Comparison of ENCODE assay signal across 17 cellular contexts in genomic region chr5:150230842-150231241, GRCh38. TPM values are rescaled to one million over a fixed set of nuclear protein-coding genes. Genes with fewer than 3 reads are reported as not detected.
DNase-seq lines count a peak whose midpoint lies in the region; ATAC-seq and TF ChIP-seq lines count a peak whose summit lies in the region.
"Had no signal": no experiment of that assay in that cellular context is flagged by ENCODE, and none has a peak within 500 bp of the region (broad histone marks: within the 10 kb centered on the region; RNA-seq: fewer than 3 reads in every experiment).

No MANE protein-coding gene starts in this region.

- TF ChIP-seq CTCF in natural killer cell (IDR thresholded peaks at IDR 0.05) (no peak), neural progenitor cell (IDR thresholded peaks at IDR 0.05) (no peak), vagina (IDR thresholded peaks at IDR 0.05) (no peak)

- H3K27me3 ChIP-seq in neural progenitor cell, result no peaks in the 10 kb centered on the region
- H3K27me3 ChIP-seq in vagina, result no peaks in the 10 kb centered on the region
- H3K27me3 ChIP-seq: BLaER1 had no signal

- H3K27ac Mint-ChIP-seq in natural killer cell treated with Interleukin-12 subunit alpha and Interleukin-12 subunit beta and Interleukin-15 and Interleukin-18, amount 100 ng/mL, for 72 hours, result no peak overlapping the region
- no peak overlapping the region for H3K27ac Mint-ChIP-seq in natural killer cell
- peak overlapping the region; percentile 15 for H3K27ac Mint-ChIP-seq in neural progenitor cell
- H3K27ac Mint-ChIP-seq: CD8-positive, alpha-beta memory T cell; HFFc6 had no signal

- no peaks in the 10 kb centered on the region for H3K27me3 Mint-ChIP-seq in natural killer cell treated with Interleukin-12 subunit alpha and Interleukin-12 subunit beta and Interleukin-15 and Interleukin-18, amount 100 ng/mL, for 72 hours
- H3K27me3 Mint-ChIP-seq in natural killer cell (ENCODE audit: low read depth in 2 of 2) (no peaks in the 10 kb centered on the region), neural progenitor cell (ENCODE audit: insufficient read depth, low read depth) (peaks cover 4% of the 10 kb centered on the region)

- no peak overlapping the region for H3K4me3 Mint-ChIP-seq in natural killer cell treated with Interleukin-12 subunit alpha and Interleukin-12 subunit beta and Interleukin-15 and Interleukin-18, amount 100 ng/mL, for 72 hours
- H3K4me3 Mint-ChIP-seq in natural killer cell, result no peak overlapping the region
- no peak overlapping the region for H3K4me3 Mint-ChIP-seq in neural progenitor cell
- H3K4me3 Mint-ChIP-seq: CD8-positive, alpha-beta memory T cell; HFFc6 had no signal

- H3K9ac ChIP-seq in neural progenitor cell, result no peak overlapping the region
- H3K9ac ChIP-seq: BLaER1 had no signal

- H3K4me1 Mint-ChIP-seq in natural killer cell treated with Interleukin-12 subunit alpha and Interleukin-12 subunit beta and Interleukin-15 and Interleukin-18, amount 100 ng/mL, for 72 hours (ENCODE audit: low read depth in 2 of 2), result no peaks in the 10 kb centered on the region
- H3K4me1 Mint-ChIP-seq in natural killer cell (no peaks in the 10 kb centered on the region), neural progenitor cell (peaks cover 26% of the 10 kb centered on the region)
- H3K4me1 Mint-ChIP-seq: CD8-positive, alpha-beta memory T cell had no signal

- intact Hi-C loops in natural killer cell (cut with micrococcal nuclease), result no loop called here
- intact Hi-C loops in head of caudate nucleus (cut with DNase I), result no loop called here
- intact Hi-C loops in vagina (cut with DNase I), result no loop called here

- H3K4me3 ChIP-seq in neural progenitor cell, result no peak overlapping the region
- no peak overlapping the region for H3K4me3 ChIP-seq in vagina
- H3K4me3 ChIP-seq: BLaER1 had no signal

- H3F3A ChIP-seq in neural progenitor cell (ENCODE audit: low read depth), result no peaks in the 10 kb centered on the region

- H3K4me1 ChIP-seq in neural progenitor cell (no peaks in the 10 kb centered on the region), vagina (no peaks in the 10 kb centered on the region)

- H4K20me1 ChIP-seq in neural progenitor cell (ENCODE audit: low read depth), result no peaks in the 10 kb centered on the region
- H4K20me1 ChIP-seq: BLaER1 had no signal

- H3K27ac ChIP-seq in neural progenitor cell (no peak overlapping the region), vagina (no peak overlapping the region)
- H3K27ac ChIP-seq: 22Rv1, BLaER1 had no signal

- H3K79me2 ChIP-seq in neural progenitor cell (ENCODE audit: low read depth), result no peaks in the 10 kb centered on the region

- H3K36me3 Mint-ChIP-seq in natural killer cell treated with Interleukin-12 subunit alpha and Interleukin-12 subunit beta and Interleukin-15 and Interleukin-18, amount 100 ng/mL, for 72 hours, result no peaks in the 10 kb centered on the region
- H3K36me3 Mint-ChIP-seq in natural killer cell (no peaks in the 10 kb centered on the region), neural progenitor cell (peaks cover 4% of the 10 kb centered on the region)
- H3K36me3 Mint-ChIP-seq: CD8-positive, alpha-beta memory T cell had no signal

- H2AFZ ChIP-seq in neural progenitor cell (replicated peaks), result no peak overlapping the region

- H3K9me3 ChIP-seq in neural progenitor cell (ENCODE audit: low read depth) (no peaks in the 10 kb centered on the region), vagina (no peaks in the 10 kb centered on the region)
- H3K9me3 ChIP-seq: BLaER1 had no signal

- DNase-seq in natural killer cell treated with Interleukin-12 subunit alpha and Interleukin-12 subunit beta and Interleukin-15 and Interleukin-18, amount 100 ng/mL, for 72 hours (ENCODE audit: low spot score), result peak; percentile 18
- DNase-seq in natural killer cell, result no peak
- peak in 33 of 42 donors; percentile 9 to 84 (median 47) for DNase-seq in head of caudate nucleus
- DNase-seq in neural progenitor cell (ENCODE audit: low spot score), result no peak
- no peak for DNase-seq in LoVo (ENCODE audit: low spot score)
- no peak for DNase-seq in HuH-7 (ENCODE audit: low spot score)
- no peak for DNase-seq in activated CD8-positive, alpha-beta memory T cell treated with anti-CD3 and anti-CD28 coated beads for 24 hours
- DNase-seq in vagina (ENCODE audit: extremely low spot score in 2 of 2), result no peak
- DNase-seq: CD8-positive, alpha-beta memory T cell; DMS53; GF-D8; HCEC 1CT; HFFc6 had no signal

- TF ChIP-seq POLR2A in vagina (IDR thresholded peaks at IDR 0.05), result no peak

- no peak overlapping the region for H3K4me2 ChIP-seq in neural progenitor cell
- H3K4me2 ChIP-seq: BLaER1 had no signal

- no peak for ATAC-seq in natural killer cell treated with Interleukin-12 subunit alpha and Interleukin-12 subunit beta and Interleukin-15 and Interleukin-18, amount 100 ng/mL, for 72 hours
- no peak for ATAC-seq in natural killer cell

- no peaks in the 10 kb centered on the region for H3K36me3 ChIP-seq in neural progenitor cell
- H3K36me3 ChIP-seq in vagina, result no peaks in the 10 kb centered on the region
- H3K36me3 ChIP-seq: BLaER1 had no signal

- H3K9me3 Mint-ChIP-seq in natural killer cell treated with Interleukin-12 subunit alpha and Interleukin-12 subunit beta and Interleukin-15 and Interleukin-18, amount 100 ng/mL, for 72 hours, result no peaks in the 10 kb centered on the region
- no peaks in the 10 kb centered on the region for H3K9me3 Mint-ChIP-seq in natural killer cell
- H3K9me3 Mint-ChIP-seq in neural progenitor cell, result no peaks in the 10 kb centered on the region
- H3K9me3 Mint-ChIP-seq: CD8-positive, alpha-beta memory T cell; HFFc6 had no signal

RNA-seq across cellular contexts. Expression of gene SLC6A7, which starts 41.0 kb away (rescaled TPM):
- not detected for total RNA-seq in natural killer cell treated with Interleukin-12 subunit alpha and Interleukin-12 subunit beta and Interleukin-15 and Interleukin-18, amount 100 ng/mL, for 72 hours
- total RNA-seq in natural killer cell (not detected), neural progenitor cell (ENCODE audit: low replicate concordance) (not detected in 2 replicates), vagina (0.25 TPM)
- total RNA-seq: A673; CD8-positive, alpha-beta memory T cell; H4; HFFc6 had no signal

RNA-seq across cellular contexts. Expression of gene CAMK2A, which starts 58.7 kb away (rescaled TPM):
- total RNA-seq in natural killer cell treated with Interleukin-12 subunit alpha and Interleukin-12 subunit beta and Interleukin-15 and Interleukin-18, amount 100 ng/mL, for 72 hours, result not detected
- total RNA-seq in natural killer cell (under 1 TPM in 1 of 3 donors, not detected in 2; 0.38 TPM), neural progenitor cell (ENCODE audit: low replicate concordance) (0.09 and 0.28 TPM in 2 replicates), vagina (0.49 TPM)
- total RNA-seq: A673; CD8-positive, alpha-beta memory T cell had no signal

Comparison
In these comparisons a context has a peak if more than half of its experiments do, and no peak if none do; other contexts are left out.
1. DNase-seq: peak in natural killer cell treated with Interleukin-12 subunit alpha and Interleukin-12 subunit beta and Interleukin-15 and Interleukin-18, amount 100 ng/mL, for 72 hours (single experiment) and head of caudate nucleus (33 of 42); none in natural killer cell (single experiment), neural progenitor cell (single experiment), LoVo (single experiment), HuH-7 (single experiment), activated CD8-positive, alpha-beta memory T cell treated with anti-CD3 and anti-CD28 coated beads for 24 hours (single experiment) and vagina (0 of 2).